In the genomic region with DNA sequence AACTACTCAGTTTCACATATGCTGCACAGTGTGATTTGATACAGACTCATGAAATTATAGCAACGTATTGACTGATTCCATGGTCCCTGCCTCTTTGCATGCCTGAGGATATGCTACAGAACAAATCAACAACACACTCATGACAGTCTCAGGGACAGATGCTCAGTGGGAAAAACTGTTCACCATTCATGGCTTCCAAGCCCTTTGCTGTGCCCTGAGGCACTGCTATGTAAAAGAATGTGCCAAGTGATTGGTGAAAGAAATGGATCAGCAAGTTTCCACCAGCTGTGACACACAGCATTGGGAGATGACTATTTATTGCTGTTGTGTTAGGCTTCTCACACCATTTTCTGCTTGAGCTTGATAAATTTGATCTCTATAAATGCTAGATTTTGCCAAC, we compare ENCODE assay signal across 2 cellular contexts.
TF ChIP-seq lines count a peak whose summit lies in the region.

No MANE protein-coding gene starts in this region.

TF ChIP-seq in HCT116, 20 proteins besides CTCF, POLR2A, EP300 and RAD21 (continued from another document):
- TF ChIP-seq TCF7L2 (IDR thresholded peaks at IDR 0.05; ENCODE audit: borderline replicate concordance, extremely low read depth, insufficient read depth, insufficient read length): no peak
- TF ChIP-seq SIN3A (IDR thresholded peaks at IDR 0.05; ENCODE audit: low read depth): no peak
- TF ChIP-seq CBX3 (IDR thresholded peaks at IDR 0.05; ENCODE audit: low read depth): no peak
- no peak for TF ChIP-seq JUND (IDR thresholded peaks at IDR 0.05)
- TF ChIP-seq, protein P1, sequence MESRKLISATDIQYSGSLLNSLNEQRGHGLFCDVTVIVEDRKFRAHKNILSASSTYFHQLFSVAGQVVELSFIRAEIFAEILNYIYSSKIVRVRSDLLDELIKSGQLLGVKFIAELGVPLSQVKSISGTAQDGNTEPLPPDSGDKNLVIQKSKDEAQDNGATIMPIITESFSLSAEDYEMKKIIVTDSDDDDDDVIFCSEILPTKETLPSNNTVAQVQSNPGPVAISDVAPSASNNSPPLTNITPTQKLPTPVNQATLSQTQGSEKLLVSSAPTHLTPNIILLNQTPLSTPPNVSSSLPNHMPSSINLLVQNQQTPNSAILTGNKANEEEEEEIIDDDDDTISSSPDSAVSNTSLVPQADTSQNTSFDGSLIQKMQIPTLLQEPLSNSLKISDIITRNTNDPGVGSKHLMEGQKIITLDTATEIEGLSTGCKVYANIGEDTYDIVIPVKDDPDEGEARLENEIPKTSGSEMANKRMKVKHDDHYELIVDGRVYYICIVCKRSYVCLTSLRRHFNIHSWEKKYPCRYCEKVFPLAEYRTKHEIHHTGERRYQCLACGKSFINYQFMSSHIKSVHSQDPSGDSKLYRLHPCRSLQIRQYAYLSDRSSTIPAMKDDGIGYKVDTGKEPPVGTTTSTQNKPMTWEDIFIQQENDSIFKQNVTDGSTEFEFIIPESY (IDR thresholded peaks at IDR 0.05; ENCODE audit: extremely low read depth, insufficient replicate concordance, low read length): no peak
- no peak for TF ChIP-seq EZH2 (IDR thresholded peaks at IDR 0.05)
- TF ChIP-seq FOSL1 (IDR thresholded peaks at IDR 0.05; ENCODE audit: low read depth): no peak

TF ChIP-seq in K562, 482 proteins besides CTCF, POLR2A, EP300 and RAD21 (continued from another document):
- TF ChIP-seq ZFP36 (IDR thresholded peaks at IDR 0.05; ENCODE audit: low read depth, low read length, partially characterized antibody) (no peak), ZNF121 (CRISPR knock-in tag; conservative IDR thresholded peaks at IDR 0.05) (no peak), RBM14 (IDR thresholded peaks at IDR 0.05; ENCODE audit: borderline replicate concordance, insufficient read depth, low read depth, low read length) (no peak), CCAR2 (IDR thresholded peaks at IDR 0.05; ENCODE audit: low read depth, low read length) (no peak)
TF ChIP-seq in K562: peak in this region for 0.
